ENCODE assay signal across 8 cellular contexts in the genomic region with DNA sequence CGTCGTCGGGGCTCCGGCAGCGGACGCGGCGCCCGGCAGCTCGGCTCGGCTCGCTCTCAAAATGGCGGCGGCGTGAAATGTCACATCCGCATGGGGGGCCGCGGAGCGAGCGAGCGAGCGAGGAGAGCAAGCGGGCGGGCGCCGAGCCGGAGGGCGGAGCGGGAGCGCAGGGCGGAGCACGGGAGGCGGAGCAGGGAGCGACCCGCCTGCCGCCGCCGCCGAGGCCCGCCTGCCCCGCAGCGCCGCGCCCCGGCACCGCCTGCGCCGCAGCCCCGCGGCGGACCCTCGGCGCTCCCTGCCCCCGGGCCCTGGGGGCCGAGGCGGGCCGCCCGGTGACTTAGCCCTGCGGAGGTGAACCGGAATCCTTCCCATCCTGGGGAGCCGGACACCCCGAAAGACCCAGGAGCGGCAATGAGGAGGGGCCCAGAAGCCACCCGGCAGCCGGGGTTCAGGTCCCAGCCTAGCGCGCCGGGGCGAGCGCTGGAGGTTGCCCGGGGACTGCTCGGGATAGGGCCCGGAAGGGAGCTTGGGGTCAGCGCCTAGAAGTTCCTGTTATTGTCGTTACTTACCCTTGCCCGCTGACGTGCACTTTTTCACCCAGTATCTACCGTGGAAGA. TPM values are rescaled to one million over a fixed set of nuclear protein-coding genes. Genes with fewer than 3 reads are reported as not detected.
DNase-seq lines count a peak whose midpoint lies in the region; ATAC-seq, FAIRE-seq and TF ChIP-seq lines count a peak whose summit lies in the region.

TSS of gene USP7 (minus strand) at position 82 of the 617 bp plus-strand sequence. CDS start 621 bp downstream, outside the sequence.

- no peak for FAIRE-seq in GM19239 (lab: Jason Lieb, UNC)

- H3K4me3 ChIP-seq in BE2C (ENCODE audit: low read depth, low read length), result peak within 1 kb of the TSS; percentile 90
- peak within 1 kb of the TSS; percentile 62 to 82 for H3K4me3 ChIP-seq in left lung

- DNase-seq in BE2C (peak; percentile 96), GM19239 (ENCODE audit: insufficient read length, low spot score) (peak; percentile 98), NCI-H510A (lab: John Stamatoyannopoulos, UW) (peak; percentile 65), cortex of kidney (lab: John Stamatoyannopoulos, UW) (peak; percentile 19), left lung (peak; percentile 94 to 100)
- peak; percentile 98 for DNase-seq in activated CD4-positive, alpha-beta T cell treated with anti-CD3 and anti-CD28 coated beads, Interleukin-2, amount 10 ng/mL, durations not matched to agents 24 days and 14 days
- DNase-seq in stimulated activated CD4-positive, alpha-beta T cell treated with anti-CD3 and anti-CD28 coated beads, Interleukin-2, amount 100 ng/mL, for 48 hours, result peak; percentile 89 to 90

- intact Hi-C loops in activated CD4-positive, alpha-beta T cell treated with anti-CD3 and anti-CD28 coated beads, Interleukin-2, amount 10 ng/mL, durations not matched to agents 24 days and 14 days (cut with micrococcal nuclease), result loop anchor here (2.0 to 5.0 kb wide), 5 partner anchors 27 to 1778 kb away; partner anchors contain the start of genes ABAT, HAPSTR1 and NUBP1
- intact Hi-C loops in left lung (cut with DNase I), result no loop called here

- TF ChIP-seq CTCF in BE2C (IDR thresholded peaks at IDR 0.05; ENCODE audit: low read depth, low read length), result no peak
- TF ChIP-seq CTCF in left lung (IDR thresholded peaks at IDR 0.05), result no peak

- H3K9me3 Mint-ChIP-seq in activated CD4-positive, alpha-beta T cell treated with anti-CD3 and anti-CD28 coated beads, Interleukin-2, amount 10 ng/mL, durations not matched to agents 24 days and 14 days, result no peaks in the 10 kb centered on the region

- H3K9me3 ChIP-seq in BE2C (no peaks in the 10 kb centered on the region), left lung (no peaks in the 10 kb centered on the region)

- H3K4me1 Mint-ChIP-seq in activated CD4-positive, alpha-beta T cell treated with anti-CD3 and anti-CD28 coated beads, Interleukin-2, amount 10 ng/mL, durations not matched to agents 24 days and 14 days, result peaks cover 37% of the 10 kb centered on the region

- H3K36me3 ChIP-seq in BE2C (peaks cover 5% of the 10 kb centered on the region), left lung (no peaks in the 10 kb centered on the region)

- peaks cover 9% of the 10 kb centered on the region for H3K36me3 Mint-ChIP-seq in activated CD4-positive, alpha-beta T cell treated with anti-CD3 and anti-CD28 coated beads, Interleukin-2, amount 10 ng/mL, durations not matched to agents 24 days and 14 days (ENCODE audit: low read depth)

- H3K27me3 ChIP-seq in BE2C (no peaks in the 10 kb centered on the region), left lung (no peaks in the 10 kb centered on the region)

- peak within 1 kb of the TSS; percentile 94 for H3K4me3 Mint-ChIP-seq in activated CD4-positive, alpha-beta T cell treated with anti-CD3 and anti-CD28 coated beads, Interleukin-2, amount 10 ng/mL, durations not matched to agents 24 days and 14 days

- peaks cover 19% of the 10 kb centered on the region for H3K4me1 ChIP-seq in BE2C
- peaks cover 23 to 46% of the 10 kb centered on the region in 2 donors for H3K4me1 ChIP-seq in left lung

- peak within 1 kb of the TSS; percentile 93 for H3K27ac Mint-ChIP-seq in activated CD4-positive, alpha-beta T cell treated with anti-CD3 and anti-CD28 coated beads, Interleukin-2, amount 10 ng/mL, durations not matched to agents 24 days and 14 days

- peak within 1 kb of the TSS; percentile 74 to 93 for H3K27ac ChIP-seq in left lung

- ATAC-seq in HG03442 (IDR thresholded peaks at IDR 0.05; ENCODE audit: unreplicated experiment), result peak; percentile 83
- ATAC-seq in left lung, result peak; percentile 96

- peaks cover 5% of the 10 kb centered on the region for H3K27me3 Mint-ChIP-seq in activated CD4-positive, alpha-beta T cell treated with anti-CD3 and anti-CD28 coated beads, Interleukin-2, amount 10 ng/mL, durations not matched to agents 24 days and 14 days

RNA-seq across cellular contexts. Expression of gene USP7, which starts in this region (rescaled TPM):
- 70.9 TPM for polyA plus RNA-seq in BE2C (2012; ENCODE audit: insufficient read depth, insufficient read length, low read depth)
- 180 and 186 TPM in 2 replicates for total RNA-seq in activated CD4-positive, alpha-beta T cell treated with anti-CD3 and anti-CD28 coated beads, Interleukin-2, amount 10 ng/mL, durations not matched to agents 24 days and 14 days
- 10 to 100 TPM; 70.4 to 98.4 TPM for total RNA-seq in left lung

Comparison
In these comparisons a context has a peak if more than half of its experiments do, and no peak if none do; other contexts are left out.
1. Peak in every context shown above with its lines: DNase-seq, ATAC-seq, H3K4me3 ChIP-seq and H3K27ac ChIP-seq.
2. DNase-seq: peak in every context shown above with its lines; median percentile 98 in GM19239; 98 in activated CD4-positive, alpha-beta T cell treated with anti-CD3 and anti-CD28 coated beads, Interleukin-2, amount 10 ng/mL, durations not matched to agents 24 days and 14 days; 97 in left lung; 96 in BE2C; 90 in stimulated activated CD4-positive, alpha-beta T cell treated with anti-CD3 and anti-CD28 coated beads, Interleukin-2, amount 100 ng/mL, for 48 hours; 65 in NCI-H510A; 19 in cortex of kidney.